16 cellular contexts compared by ENCODE assay signal in the genomic region with DNA sequence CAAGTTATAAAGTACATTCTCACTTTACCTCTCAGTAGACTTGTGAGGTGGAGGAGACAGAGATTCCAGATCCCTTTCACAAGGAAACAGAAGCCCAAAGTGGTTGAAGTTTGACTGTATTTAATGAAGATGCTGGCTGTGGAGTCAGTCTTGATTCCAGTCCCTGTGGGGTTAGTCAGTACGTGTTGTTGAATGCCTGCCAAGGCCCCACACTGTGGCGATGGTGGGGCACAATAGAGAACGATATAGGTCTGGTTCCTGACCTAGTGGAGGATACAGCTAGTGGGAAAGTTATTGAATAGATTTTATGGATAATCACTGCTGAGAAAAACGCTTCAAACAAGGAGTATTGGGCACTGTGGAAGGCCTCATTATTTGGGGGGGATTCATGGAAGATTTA.
"Had no signal": no experiment of that assay in that cellular context is flagged by ENCODE, and none has a peak within 500 bp of the region (broad histone marks: within the 10 kb centered on the region; RNA-seq: fewer than 3 reads in every experiment).

No MANE protein-coding gene starts in this region.

- DNase-seq: activated CD4-positive, alpha-beta T cell treated with anti-CD3 and anti-CD28 coated beads for 1 hour; activated CD4-positive, alpha-beta T cell treated with anti-CD3 and anti-CD28 coated beads, Interleukin-2, amount 50 U/mL, for 4 hours; activated naive CD4-positive, alpha-beta T cell treated with Interleukin-2 at 50 U/mL for 16 hours; activated T-cell treated with anti-CD3 and anti-CD28 coated beads for 4 hours; effector CD8-positive, alpha-beta T cell; foreskin fibroblast; left cardiac atrium; lower lobe of right lung; nephron progenitor cell; occipital lobe; stimulated activated CD4-positive, alpha-beta T cell treated with anti-CD3 and anti-CD28 coated beads, Interleukin-15, amount 100 ng/mL, for 24 hours; stimulated activated CD4-positive, alpha-beta T cell treated with anti-CD3 and anti-CD28 coated beads, Interleukin-4, amount 100 ng/mL, for 1 hour; stimulated activated naive B cell treated with anti-CD40 and anti-IgM and Interleukin-4, amounts not matched to agents 10 μg/mL and 1 μg/mL and 100 μg/mL, for 72 hours had no signal

- H3K4me1 ChIP-seq: lower lobe of right lung had no signal

- H3K4me3 ChIP-seq: cardiac muscle cell, lower lobe of right lung, right atrium auricular region had no signal

- H3K27me3 ChIP-seq: cardiac muscle cell, right atrium auricular region had no signal

- H3K36me3 ChIP-seq: cardiac muscle cell, lower lobe of right lung, right atrium auricular region had no signal

- H3K27ac ChIP-seq: cardiac muscle cell, lower lobe of right lung, right atrium auricular region had no signal

- ATAC-seq: activated T-helper 17 cell treated with anti-CD3 and anti-CD28 coated beads, Interleukin-2, amount 50 U/mL, for 72 hours; left cardiac atrium; lower lobe of right lung; stimulated activated naive B cell treated with anti-CD40 and anti-IgM and Interleukin-4, amounts not matched to agents 10 μg/mL and 1 μg/mL and 100 μg/mL, for 72 hours had no signal

- H3K9me3 ChIP-seq: lower lobe of right lung, right atrium auricular region had no signal
